ENCODE assay signal across 29 cellular contexts in the genomic region with DNA sequence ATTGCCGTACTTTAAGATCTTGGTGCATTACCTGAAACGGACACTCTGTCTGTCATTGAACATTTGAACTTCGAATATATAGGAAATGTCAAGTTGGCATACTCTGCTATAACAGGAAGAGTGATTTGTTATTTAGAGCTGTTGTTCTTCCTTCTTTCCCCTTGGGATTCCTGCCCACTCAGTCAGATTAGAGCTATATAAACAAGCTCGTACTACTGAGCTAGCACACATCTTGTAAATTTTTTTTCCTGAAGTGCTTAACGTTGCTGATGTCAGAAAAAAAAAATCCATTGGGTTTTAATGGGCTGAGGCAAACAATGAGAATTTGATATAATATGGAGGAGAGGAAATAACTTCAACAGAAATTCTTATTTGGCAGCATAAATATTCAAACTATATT. TPM values are rescaled to one million over a fixed set of nuclear protein-coding genes. Genes with fewer than 3 reads are reported as not detected.
DNase-seq lines count a peak whose midpoint lies in the region; ATAC-seq, FAIRE-seq and TF ChIP-seq lines count a peak whose summit lies in the region.
"Had no signal": no experiment of that assay in that cellular context is flagged by ENCODE, and none has a peak within 500 bp of the region (broad histone marks: within the 10 kb centered on the region; RNA-seq: fewer than 3 reads in every experiment).

No MANE protein-coding gene starts in this region.

- H4K20me1 ChIP-seq in hepatocyte (ENCODE audit: insufficient read depth, poor library complexity, severe bottlenecking): no peaks in the 10 kb centered on the region

- H3K4me3 ChIP-seq in A673 (ENCODE audit: low read depth, low read length, poor library complexity, severe bottlenecking) (no peak overlapping the region), hepatocyte (no peak overlapping the region), left ventricle myocardium inferior (no peak overlapping the region)
- H3K4me3 ChIP-seq: GM23338, HAP-1 had no signal

- H3K27me3 Mint-ChIP-seq in activated CD4-positive, alpha-beta memory T cell treated with anti-CD3 and anti-CD28 coated beads for 36 hours: peaks cover 21% of the 10 kb centered on the region

- intact Hi-C loops in A673 (cut with micrococcal nuclease; ENCODE audit: unreplicated experiment) (no loop called here), left ventricle myocardium inferior (cut with micrococcal nuclease) (no loop called here), Right ventricle myocardium superior (cut with DNase I) (no loop called here)
- intact Hi-C loops in activated CD4-positive, alpha-beta memory T cell treated with anti-CD3 and anti-CD28 coated beads for 36 hours (cut with micrococcal nuclease): no loop called here

- H3K36me3 Mint-ChIP-seq in activated CD4-positive, alpha-beta memory T cell treated with anti-CD3 and anti-CD28 coated beads for 36 hours: no peaks in the 10 kb centered on the region
- H3K36me3 Mint-ChIP-seq: CD8-positive, alpha-beta T cell had no signal

- ATAC-seq in HG02798 (IDR thresholded peaks at IDR 0.05; ENCODE audit: poor library complexity, unreplicated experiment): no peak
- ATAC-seq in Right ventricle myocardium superior (ENCODE audit: poor library complexity): no peak
- ATAC-seq: CD8-positive, alpha-beta T cell; GM23338 had no signal

- WGBS in hepatocyte (ENCODE audit: low lambda C conversion rate, missing lambda C conversion rate): 53% methylated on average over 5 of the region's 5 CpGs

- no peaks in the 10 kb centered on the region for H3K9me3 Mint-ChIP-seq in activated CD4-positive, alpha-beta memory T cell treated with anti-CD3 and anti-CD28 coated beads for 36 hours
- H3K9me3 Mint-ChIP-seq: CD8-positive, alpha-beta T cell; GM23338 had no signal

- DNase-seq in A673 (ENCODE audit: low spot score) (peak; percentile 32), DMS153 (lab: John Stamatoyannopoulos, UW) (peak; percentile 8), HTR-8/SVneo (ENCODE audit: insufficient read length, low spot score) (no peak), hepatocyte (ENCODE audit: low spot score) (peak; percentile 10), left ventricle myocardium inferior (no peak), Right ventricle myocardium superior (no peak)
- DNase-seq in activated CD4-positive, alpha-beta memory T cell treated with anti-CD3 and anti-CD28 coated beads for 36 hours: no peak
- DNase-seq: C1 segment of cervical spinal cord; Caco-2; CD8-positive, alpha-beta T cell; Karpas-422; MV-4-11; NCI-H1105; NCI-H146; NCI-H2029; NCI-H2171; NCI-H226; NCI-H510A; NCI-H69; RPMI8226; SHP77; T-helper 1 cell had no signal

- no peaks in the 10 kb centered on the region for H3K9me2 ChIP-seq in hepatocyte (replicated peaks; ENCODE audit: insufficient read depth)

- POLR2A ChIA-PET in A673 (lab: Charles Lee; ENCODE audit: low non-redundant PET): no interaction called here
- POLR2A ChIA-PET in activated CD4-positive, alpha-beta memory T cell treated with anti-CD3 and anti-CD28 coated beads for 36 hours (lab: Charles Lee): no interaction called here

- FAIRE-seq in HTR-8/SVneo (lab: Jason Lieb, UNC): peak; percentile 80

- H2AFZ ChIP-seq in hepatocyte: no peak overlapping the region
- H2AFZ ChIP-seq: GM23338 had no signal

- no peak overlapping the region for H3K27ac ChIP-seq in A673 (ENCODE audit: low read depth, low read length, poor library complexity, severe bottlenecking)
- H3K27ac ChIP-seq in hepatocyte: no peak overlapping the region
- no peak overlapping the region for H3K27ac ChIP-seq in left ventricle myocardium inferior (replicated peaks)
- H3K27ac ChIP-seq: HL-60 had no signal

- H3K9me3 ChIP-seq in A673 (ENCODE audit: low read depth, low read length, poor library complexity, severe bottlenecking): no peaks in the 10 kb centered on the region
- H3K9me3 ChIP-seq in hepatocyte (ENCODE audit: low read depth): no peaks in the 10 kb centered on the region
- no peaks in the 10 kb centered on the region for H3K9me3 ChIP-seq in left ventricle myocardium inferior (replicated peaks)
- H3K9me3 ChIP-seq: Caco-2, HAP-1 had no signal

- no peak overlapping the region for H3K4me3 Mint-ChIP-seq in activated CD4-positive, alpha-beta memory T cell treated with anti-CD3 and anti-CD28 coated beads for 36 hours
- H3K4me3 Mint-ChIP-seq: CD8-positive, alpha-beta T cell; GM23338 had no signal

- H3K4me1 ChIP-seq in A673 (ENCODE audit: insufficient read depth, low read length, poor library complexity, severe bottlenecking) (no peaks in the 10 kb centered on the region), hepatocyte (ENCODE audit: insufficient read depth) (peaks cover 4% of the 10 kb centered on the region), left ventricle myocardium inferior (peaks cover 48% of the 10 kb centered on the region)
- H3K4me1 ChIP-seq: HAP-1 had no signal

- H3K27me3 ChIP-seq in A673 (replicated peaks; ENCODE audit: insufficient read depth, low read depth, low read length, poor library complexity) (no peaks in the 10 kb centered on the region), hepatocyte (peaks cover 4% of the 10 kb centered on the region), left ventricle myocardium inferior (ENCODE audit: low read depth) (no peaks in the 10 kb centered on the region)

- CTCF ChIA-PET in A673 (lab: Charles Lee): interaction anchor here (1.1 kb wide), 1 partner anchor 104 kb away, joined by 3 read pairs; no protein-coding TSS in a partner anchor
- CTCF ChIA-PET in activated CD4-positive, alpha-beta memory T cell treated with anti-CD3 and anti-CD28 coated beads for 36 hours (lab: Charles Lee): no interaction called here

- TF ChIP-seq CTCF in A673 (conservative IDR thresholded peaks at IDR 0.05; ENCODE audit: low read depth, low read length) (no peak), hepatocyte (IDR thresholded peaks at IDR 0.05; ENCODE audit: poor library complexity) (no peak), left ventricle myocardium inferior (IDR thresholded peaks at IDR 0.05; ENCODE audit: borderline replicate concordance) (no peak)

- H3K27ac Mint-ChIP-seq in activated CD4-positive, alpha-beta memory T cell treated with anti-CD3 and anti-CD28 coated beads for 36 hours: no peak overlapping the region
- H3K27ac Mint-ChIP-seq: CD8-positive, alpha-beta T cell; GM23338 had no signal

- no peak overlapping the region for H3K4me2 ChIP-seq in hepatocyte
- H3K4me2 ChIP-seq: GM23338 had no signal

- H3K79me2 ChIP-seq in hepatocyte: no peaks in the 10 kb centered on the region

- no peaks in the 10 kb centered on the region for H3K36me3 ChIP-seq in A673 (ENCODE audit: insufficient read depth, low read length, poor library complexity, severe bottlenecking)
- no peaks in the 10 kb centered on the region for H3K36me3 ChIP-seq in hepatocyte (replicated peaks; ENCODE audit: insufficient read depth, low read depth)
- H3K36me3 ChIP-seq in left ventricle myocardium inferior: no peaks in the 10 kb centered on the region
- H3K36me3 ChIP-seq: HAP-1 had no signal

- H3K4me1 Mint-ChIP-seq in activated CD4-positive, alpha-beta memory T cell treated with anti-CD3 and anti-CD28 coated beads for 36 hours (ENCODE audit: low read depth): no peaks in the 10 kb centered on the region
- H3K4me1 Mint-ChIP-seq: GM23338 had no signal

- no TSS peak for BruUV-seq in A673 (replicated peaks; lab: Mats Ljungman, UMichigan)

RNA-seq across cellular contexts. Expression of gene RGS6, which starts 26.8 kb away (rescaled TPM):
- total RNA-seq in A673 (2021): not detected in 2 replicates
- 0.87 and 1.7 TPM in 2 replicates for total RNA-seq in hepatocyte
- 0.25 TPM in 1 of 2 replicates, not detected in the other for polyA plus RNA-seq in hepatocyte
- 23.0 TPM for total RNA-seq in left ventricle myocardium inferior
- total RNA-seq in Right ventricle myocardium superior: 26.1 TPM
- total RNA-seq in activated CD4-positive, alpha-beta memory T cell treated with anti-CD3 and anti-CD28 coated beads for 36 hours: under 1 TPM; 0.15 to 0.19 TPM
- total RNA-seq: A172; Caco-2; CD8-positive, alpha-beta T cell; MCF 10A had no signal
- polyA plus RNA-seq: AG04450 had no signal

Comparison
In these comparisons a context has a peak if more than half of its experiments do, and no peak if none do; other contexts are left out.
1. DNase-seq: peak in A673 (single experiment), DMS153 (single experiment) and hepatocyte (single experiment); none in HTR-8/SVneo (single experiment), left ventricle myocardium inferior (single experiment), Right ventricle myocardium superior (single experiment) and activated CD4-positive, alpha-beta memory T cell treated with anti-CD3 and anti-CD28 coated beads for 36 hours (single experiment).